ENCODE assay signal across 1 cellular context in genomic region chr17:82737981-82738877, GRCh38.
TF ChIP-seq lines count a peak whose summit lies in the region.

No MANE protein-coding gene starts in this region.

TF ChIP-seq in K562, 482 proteins besides CTCF, POLR2A, EP300 and RAD21 (continued from another document):
- TF ChIP-seq ZBTB9 (CRISPR knock-in tag; IDR thresholded peaks at IDR 0.05): 0 out of 2 replicates have a peak, but pooled peaks have one; percentile 21
- TF ChIP-seq TRIM24 (IDR thresholded peaks at IDR 0.05): peak; percentile 19 to 62; a peak in 3 of 4 replicates
- no peak for TF ChIP-seq ZNF165 (CRISPR knock-in tag; IDR thresholded peaks at IDR 0.05; ENCODE audit: borderline replicate concordance)
- TF ChIP-seq SIN3A (IDR thresholded peaks at IDR 0.05; ENCODE audit: borderline replicate concordance in 2 of 2, control insufficient read depth in 1 of 2, low read depth in 2 of 2, low read length in 2 of 2): peak in 1 of 2 experiments; percentile 33; a peak in 1 of 4 replicates
- TF ChIP-seq TCF7L2 (IDR thresholded peaks at IDR 0.05; ENCODE audit: low read depth, low read length): no peak
- TF ChIP-seq CBFB (CRISPR knock-in tag; IDR thresholded peaks at IDR 0.05): no peak
- peak in 1 of 2 experiments; percentile 71; a peak in 1 of 4 replicates for TF ChIP-seq ZNF639 (CRISPR knock-in tag; conservative IDR thresholded peaks at IDR 0.05 in 1 of 2, IDR thresholded peaks at IDR 0.05 in 1 of 2)
- no peak for TF ChIP-seq POLR2H (tag; IDR thresholded peaks at IDR 0.05; ENCODE audit: low read depth)
- TF ChIP-seq SMARCA4 (IDR thresholded peaks at IDR 0.05): 0 out of 2 replicates have a peak, but pooled peaks have one; percentile 23
- TF ChIP-seq KLF16 (IDR thresholded peaks at IDR 0.05): 0 out of 2 replicates have a peak, but pooled peaks have one; percentile 9
- TF ChIP-seq NCOR1 (IDR thresholded peaks at IDR 0.05): peak; percentile 67
- TF ChIP-seq HSF4 (CRISPR knock-in tag; IDR thresholded peaks at IDR 0.05; ENCODE audit: borderline replicate concordance): no peak
- TF ChIP-seq MAX (CRISPR knock-in tag; IDR thresholded peaks at IDR 0.05): peak; percentile 98
- no peak for TF ChIP-seq ZNF124 (CRISPR knock-in tag; IDR thresholded peaks at IDR 0.05)
- TF ChIP-seq L3MBTL2 (IDR thresholded peaks at IDR 0.05): peak; percentile 87
- TF ChIP-seq DLX4 (CRISPR knock-in tag; IDR thresholded peaks at IDR 0.05): no peak
- peak; percentile 25; the same call in 1 of the 2 replicates for TF ChIP-seq JUND (IDR thresholded peaks at IDR 0.05; ENCODE audit: borderline replicate concordance, low read depth, low read length)
- TF ChIP-seq JUND (tag; IDR thresholded peaks at IDR 0.05; ENCODE audit: borderline replicate concordance, low read depth, low read length): peak; percentile 16; the same call in 1 of the 3 replicates
- TF ChIP-seq CGGBP1 (CRISPR knock-in tag; IDR thresholded peaks at IDR 0.05): no peak
- TF ChIP-seq RCOR1 (IDR thresholded peaks at IDR 0.05; ENCODE audit: borderline replicate concordance in 1 of 2, low read depth in 2 of 2, low read length in 2 of 2): 0 out of 4 replicates have a peak, but pooled peaks of 1 of the 2 experiments have one; percentile 3
- no peak for TF ChIP-seq ZNF277 (CRISPR knock-in tag; IDR thresholded peaks at IDR 0.05; ENCODE audit: borderline replicate concordance)
- peak; percentile 91 for TF ChIP-seq TFAP4 (CRISPR knock-in tag; IDR thresholded peaks at IDR 0.05; ENCODE audit: borderline replicate concordance)
- TF ChIP-seq BHLHE40 (IDR thresholded peaks at IDR 0.05; ENCODE audit: low read length): peak; percentile 46; the same call in 1 of the 2 replicates
- peak; percentile 43; the same call in 1 of the 2 replicates for TF ChIP-seq NFIC (IDR thresholded peaks at IDR 0.05)
- TF ChIP-seq SMAD4 (CRISPR knock-in tag; conservative IDR thresholded peaks at IDR 0.05): 0 out of 2 replicates have a peak, but pooled peaks have one; percentile 31
- peak; percentile 38 to 59; a peak in 3 of 4 replicates for TF ChIP-seq MAZ (CRISPR knock-in tag; conservative IDR thresholded peaks at IDR 0.05 in 1 of 2, IDR thresholded peaks at IDR 0.05 in 1 of 2)
- peak; percentile 93 for TF ChIP-seq ZNF592 (IDR thresholded peaks at IDR 0.05)
- TF ChIP-seq ARID3A (IDR thresholded peaks at IDR 0.05; ENCODE audit: borderline replicate concordance, low read depth, low read length): no peak
- peak; percentile 62; the same call in 1 of the 2 replicates for TF ChIP-seq LCOR (CRISPR knock-in tag; IDR thresholded peaks at IDR 0.05)
- TF ChIP-seq PPARD (CRISPR knock-in tag; IDR thresholded peaks at IDR 0.05): no peak
- no peak for TF ChIP-seq CHD1 (IDR thresholded peaks at IDR 0.05; ENCODE audit: low read length)
- peak; percentile 63 for TF ChIP-seq RBFOX2 (IDR thresholded peaks at IDR 0.05; ENCODE audit: low read depth, low read length)
- 0 out of 2 replicates have a peak, but pooled peaks have one; percentile 30 for TF ChIP-seq RNF2 (IDR thresholded peaks at IDR 0.05)
- TF ChIP-seq SAP30 (IDR thresholded peaks at IDR 0.05; ENCODE audit: borderline replicate concordance, insufficient read depth, low read depth, low read length, poor library complexity, severe bottlenecking): peak; percentile 54
- peak; percentile 87 for TF ChIP-seq ZFX (CRISPR knock-in tag; IDR thresholded peaks at IDR 0.05)
